10 cellular contexts compared by ENCODE assay signal in genomic region chr13:110509971-110510786, GRCh38. TPM values are rescaled to one million over a fixed set of nuclear protein-coding genes. Genes with fewer than 3 reads are reported as not detected.
A peak's percentile ranks its signal among the peaks of the same experiment; 100 is the strongest.
DNase-seq lines count a peak whose midpoint lies in the region; TF ChIP-seq lines count a peak whose summit lies in the region.
"Had no signal": no experiment of that assay in that cellular context is flagged by ENCODE, and none has a peak within 500 bp of the region (broad histone marks: within the 10 kb centered on the region; RNA-seq: fewer than 3 reads in every experiment).

No MANE protein-coding gene starts in this region.

- peak overlapping the region; percentile 57 for H3K27ac Mint-ChIP-seq in chondrocyte (ENCODE audit: unreplicated experiment)

- H3K27ac ChIP-seq in HL-60 (replicated peaks) (peak overlapping the region; percentile 71), stomach smooth muscle (ENCODE audit: low read length) (peak overlapping the region; percentile 62)
- H3K27ac ChIP-seq: thyroid gland had no signal

- H3K27me3 Mint-ChIP-seq in chondrocyte (ENCODE audit: low read depth): no peaks in the 10 kb centered on the region

- no peak for TF ChIP-seq CTCF in HL-60 (IDR thresholded peaks at IDR 0.05; ENCODE audit: insufficient read depth, low read length)
- no peak for TF ChIP-seq CTCF in chondrocyte (IDR thresholded peaks at IDR 0.05)

- H3K4me3 ChIP-seq in HL-60 (replicated peaks; ENCODE audit: insufficient read depth, low read length) (no peak overlapping the region), stomach smooth muscle (ENCODE audit: low read length in 2 of 2) (no peak overlapping the region)
- H3K4me3 ChIP-seq: HAP-1, thyroid gland had no signal

- peaks cover 0 to 5% of the 10 kb centered on the region in 2 donors for H3K9me3 ChIP-seq in stomach smooth muscle (ENCODE audit: control insufficient read depth in 2 of 2, low read length in 2 of 2)
- H3K9me3 ChIP-seq: HAP-1, thyroid gland had no signal

- no peak overlapping the region for H3K9ac ChIP-seq in stomach smooth muscle (ENCODE audit: low read length in 2 of 2)

- peak; percentile 89 for DNase-seq in SIG-M5 treated with dmso at 0.1 percent for 504 hours (lab: John Stamatoyannopoulos, UW; ENCODE audit: unreplicated experiment)
- no peak for DNase-seq in SIG-M5 (lab: John Stamatoyannopoulos, UW)
- peak; percentile 55 to 93 for DNase-seq in HL-60 (ENCODE audit: low read depth in 1 of 2, low spot score in 1 of 2)
- DNase-seq in chondrocyte (ENCODE audit: low spot score): no peak
- DNase-seq in T-helper 2 cell: no peak
- no peak for DNase-seq in NCI-H2171 (lab: John Stamatoyannopoulos, UW)
- DNase-seq in NCI-H2107 treated with DMSO at 0.1 percent for 48 hours (lab: John Stamatoyannopoulos, UW; ENCODE audit: unreplicated experiment): no peak
- DNase-seq: thyroid gland had no signal

- no peaks in the 10 kb centered on the region for H3K9me3 Mint-ChIP-seq in chondrocyte (ENCODE audit: low read depth)

- H3K4me1 ChIP-seq in stomach smooth muscle (ENCODE audit: control insufficient read depth, insufficient read depth, low read length): peaks cover 40% of the 10 kb centered on the region
- H3K4me1 ChIP-seq: HAP-1 had no signal

- peaks cover 44% of the 10 kb centered on the region for H3K4me1 Mint-ChIP-seq in chondrocyte (ENCODE audit: low read depth)

- H3K36me3 Mint-ChIP-seq in chondrocyte (ENCODE audit: low read depth): peaks cover 63% of the 10 kb centered on the region

- H3K27me3 ChIP-seq in HL-60 (ENCODE audit: insufficient read depth, poor library complexity, severe bottlenecking) (no peaks in the 10 kb centered on the region), stomach smooth muscle (ENCODE audit: control insufficient read depth in 1 of 2, insufficient read depth in 2 of 2, low read length in 2 of 2) (no peaks in the 10 kb centered on the region)
- H3K27me3 ChIP-seq: thyroid gland had no signal

- H3K4me3 Mint-ChIP-seq in chondrocyte (ENCODE audit: unreplicated experiment): no peak overlapping the region

- H3K36me3 ChIP-seq in stomach smooth muscle (ENCODE audit: control insufficient read depth in 2 of 2, insufficient read depth in 2 of 2, low read length in 2 of 2): peaks cover 66 to 67% of the 10 kb centered on the region in 2 donors
- H3K36me3 ChIP-seq: HAP-1 had no signal

RNA-seq across cellular contexts. Expression of gene RAB20, which starts 51.3 kb away (rescaled TPM):
- 3.6 to 7.8 TPM (median 6.3 TPM) in 3 replicates for total RNA-seq in chondrocyte

Comparison
In these comparisons a context has a peak if more than half of its experiments do, and no peak if none do; other contexts are left out.
1. DNase-seq: peak in SIG-M5 treated with dmso at 0.1 percent for 504 hours (single experiment) and HL-60 (2 of 2); none in SIG-M5 (single experiment), chondrocyte (single experiment), T-helper 2 cell (0 of 5), NCI-H2171 (single experiment) and NCI-H2107 treated with DMSO at 0.1 percent for 48 hours (single experiment).